Comparison of ENCODE assay signal across 21 cellular contexts in genomic region chr7:108165726-108166125, GRCh38. TPM values are rescaled to one million over a fixed set of nuclear protein-coding genes. Genes with fewer than 3 reads are reported as not detected.
DNase-seq lines count a peak whose midpoint lies in the region; FAIRE-seq and TF ChIP-seq lines count a peak whose summit lies in the region.
"Had no signal": no experiment of that assay in that cellular context is flagged by ENCODE, and none has a peak within 500 bp of the region (broad histone marks: within the 10 kb centered on the region; RNA-seq: fewer than 3 reads in every experiment).

No MANE protein-coding gene starts in this region.

- H3K4me1 ChIP-seq in endothelial cell of umbilical vein (ENCODE audit: control insufficient read depth, extremely low read depth, insufficient read depth, low read length), result no peaks in the 10 kb centered on the region
- no peaks in the 10 kb centered on the region for H3K4me1 ChIP-seq in PC-9 (replicated peaks; ENCODE audit: insufficient read depth)
- H3K4me1 ChIP-seq: BE2C, Caco-2 had no signal

- peak; percentile 91 for FAIRE-seq in A204.1 (lab: Jason Lieb, UNC)
- no peak for FAIRE-seq in endothelial cell of umbilical vein (lab: Jason Lieb, UNC)
- peak; percentile 33 for FAIRE-seq in frontal cortex (lab: Jason Lieb, UNC)
- FAIRE-seq: D721Med, G401.6, GM12891, H54, HTR-8/SVneo had no signal

- H3K4me3 Mint-ChIP-seq in activated naive CD4-positive, alpha-beta T cell treated with anti-CD3 and anti-CD28 coated beads, Interleukin-2, amount 10 ng/mL, durations not matched to agents 7 days and 5 days, result no peak overlapping the region
- H3K4me3 Mint-ChIP-seq: CD4-positive, CD25-positive, alpha-beta regulatory T cell; GM23338 had no signal

- no peak overlapping the region for H3K27ac Mint-ChIP-seq in activated naive CD4-positive, alpha-beta T cell treated with anti-CD3 and anti-CD28 coated beads, Interleukin-2, amount 10 ng/mL, durations not matched to agents 7 days and 5 days
- H3K27ac Mint-ChIP-seq: CD4-positive, CD25-positive, alpha-beta regulatory T cell; GM23338 had no signal

- H3K79me2 ChIP-seq in endothelial cell of umbilical vein (ENCODE audit: control insufficient read depth, insufficient read depth, low read length) (no peaks in the 10 kb centered on the region), PC-9 (ENCODE audit: low read depth) (no peaks in the 10 kb centered on the region)

- H3K9me2 ChIP-seq in PC-9 (ENCODE audit: insufficient read depth), result no peaks in the 10 kb centered on the region

- H3K4me3 ChIP-seq in endothelial cell of umbilical vein (replicated peaks in 1 of 3; ENCODE audit: insufficient read depth in 1 of 3, low read depth in 1 of 3, low read length in 3 of 3) (no peak overlapping the region), PC-9 (no peak overlapping the region)
- H3K4me3 ChIP-seq: GM23338 had no signal

- DNase-seq in amniotic epithelial cell (ENCODE audit: low read depth), result peak; percentile 7
- DNase-seq in endothelial cell of umbilical vein (ENCODE audit: low read depth, low spot score), result peak; percentile 11
- DNase-seq in frontal cortex (ENCODE audit: low spot score in 2 of 2), result no peak
- DNase-seq in PC-9, result no peak
- no peak for DNase-seq in GM13977 (ENCODE audit: low spot score)
- DNase-seq in activated naive CD4-positive, alpha-beta T cell treated with anti-CD3 and anti-CD28 coated beads, Interleukin-2, amount 10 ng/mL, durations not matched to agents 7 days and 5 days, result no peak
- no peak for DNase-seq in kidney tubule cell (ENCODE audit: low spot score)
- DNase-seq: 8988T; ACHN; BE2C; C1 segment of cervical spinal cord; CD4-positive, CD25-positive, alpha-beta regulatory T cell had no signal

- in situ Hi-C loops in GM13977 (cut with MboI; ENCODE audit: low pct_unique_long_range_greater_than_20kb, low sequenced_read_pairs, unreplicated experiment), result no loop called here

- no peaks in the 10 kb centered on the region for H3K9me1 ChIP-seq in endothelial cell of umbilical vein (replicated peaks; ENCODE audit: control insufficient read depth, extremely low read depth, insufficient read depth, low read length)

- H3K27me3 Mint-ChIP-seq in activated naive CD4-positive, alpha-beta T cell treated with anti-CD3 and anti-CD28 coated beads, Interleukin-2, amount 10 ng/mL, durations not matched to agents 7 days and 5 days, result no peaks in the 10 kb centered on the region
- H3K27me3 Mint-ChIP-seq: CD4-positive, CD25-positive, alpha-beta regulatory T cell had no signal

- no peaks in the 10 kb centered on the region for H3K4me1 Mint-ChIP-seq in activated naive CD4-positive, alpha-beta T cell treated with anti-CD3 and anti-CD28 coated beads, Interleukin-2, amount 10 ng/mL, durations not matched to agents 7 days and 5 days
- H3K4me1 Mint-ChIP-seq: CD4-positive, CD25-positive, alpha-beta regulatory T cell had no signal

- H2AFZ ChIP-seq in endothelial cell of umbilical vein (ENCODE audit: low read depth, low read length) (no peak overlapping the region), PC-9 (no peak overlapping the region)
- H2AFZ ChIP-seq: GM23338 had no signal

- POLR2A ChIA-PET in endothelial cell of umbilical vein (lab: Charles Lee), result no interaction called here
- POLR2A ChIA-PET in PC-9 (lab: Charles Lee; ENCODE audit: unreplicated experiment), result no interaction called here

- H3K9me3 Mint-ChIP-seq in activated naive CD4-positive, alpha-beta T cell treated with anti-CD3 and anti-CD28 coated beads, Interleukin-2, amount 10 ng/mL, durations not matched to agents 7 days and 5 days, result no peaks in the 10 kb centered on the region
- H3K9me3 Mint-ChIP-seq: GM23338 had no signal

- BruUV-seq in endothelial cell of umbilical vein (replicated peaks; lab: Mats Ljungman, UMichigan) (no TSS peak), PC-9 (replicated peaks; lab: Mats Ljungman, UMichigan) (no TSS peak)

- TF ChIP-seq POLR2A in endothelial cell of umbilical vein (IDR thresholded peaks at IDR 0.05; ENCODE audit: low read depth, low read length), result no peak

- H3K36me3 Mint-ChIP-seq in activated naive CD4-positive, alpha-beta T cell treated with anti-CD3 and anti-CD28 coated beads, Interleukin-2, amount 10 ng/mL, durations not matched to agents 7 days and 5 days, result no peaks in the 10 kb centered on the region

- H4K20me1 ChIP-seq in endothelial cell of umbilical vein (replicated peaks; ENCODE audit: control insufficient read depth, extremely low read depth, insufficient read depth, low read length), result no peaks in the 10 kb centered on the region
- H4K20me1 ChIP-seq in PC-9 (ENCODE audit: insufficient read depth), result no peaks in the 10 kb centered on the region

- H3K36me3 ChIP-seq in endothelial cell of umbilical vein (ENCODE audit: control insufficient read depth in 2 of 2, extremely low read depth in 1 of 2, insufficient read depth in 2 of 2, low read length in 2 of 2) (no peaks in the 10 kb centered on the region), PC-9 (ENCODE audit: low read depth) (no peaks in the 10 kb centered on the region)
- H3K36me3 ChIP-seq: BE2C had no signal

- H3K4me2 ChIP-seq in endothelial cell of umbilical vein (ENCODE audit: insufficient read depth, low read length) (no peak overlapping the region), PC-9 (no peak overlapping the region)
- H3K4me2 ChIP-seq: GM23338 had no signal

- H3F3A ChIP-seq in PC-9 (ENCODE audit: insufficient read depth, low read depth), result no peaks in the 10 kb centered on the region

- H3K27me3 ChIP-seq in endothelial cell of umbilical vein (ENCODE audit: control insufficient read depth in 2 of 2, insufficient read depth in 2 of 2, low read length in 2 of 2), result no peaks in the 10 kb centered on the region
- no peaks in the 10 kb centered on the region for H3K27me3 ChIP-seq in PC-9 (ENCODE audit: insufficient read depth, low read depth)
- H3K27me3 ChIP-seq: BE2C had no signal

- CTCF ChIA-PET in endothelial cell of umbilical vein (lab: Charles Lee), result interaction anchor here (0.5 to 1.7 kb wide), 5 partner anchors 9 to 339 kb away, joined by 3 to 6 read pairs (median 3); partner anchors contain the start of gene NRCAM
- CTCF ChIA-PET in PC-9 (lab: Charles Lee), result no interaction called here
- CTCF ChIA-PET in activated naive CD4-positive, alpha-beta T cell treated with anti-CD3 and anti-CD28 coated beads, Interleukin-2, amount 10 ng/mL, durations not matched to agents 7 days and 5 days (lab: Charles Lee), result no interaction called here

- H3K9me3 ChIP-seq in endothelial cell of umbilical vein (replicated peaks; ENCODE audit: control insufficient read depth, insufficient read depth, low read length) (no peaks in the 10 kb centered on the region), PC-9 (ENCODE audit: insufficient read depth, low read depth) (no peaks in the 10 kb centered on the region)
- H3K9me3 ChIP-seq: BE2C, Caco-2 had no signal

- dilution Hi-C loops in endothelial cell of umbilical vein (cut with MboI; ENCODE audit: extremely low pct_ligation_motif_present, low sequenced_read_pairs), result no loop called here

- no peak overlapping the region for H3K27ac ChIP-seq in endothelial cell of umbilical vein (ENCODE audit: insufficient read depth, low read depth, low read length)
- no peak overlapping the region for H3K27ac ChIP-seq in PC-9
- H3K27ac ChIP-seq: HL-60 had no signal

- no peak overlapping the region for H3K9ac ChIP-seq in endothelial cell of umbilical vein (replicated peaks; ENCODE audit: extremely low read depth, insufficient read depth, low read length)

- intact Hi-C loops in endothelial cell of umbilical vein (cut with micrococcal nuclease) (no loop called here), PC-9 (cut with micrococcal nuclease; ENCODE audit: unreplicated experiment) (no loop called here)

- TF ChIP-seq CTCF in endothelial cell of umbilical vein (IDR thresholded peaks at IDR 0.05; ENCODE audit: extremely low read depth in 1 of 2, insufficient read depth in 1 of 2, low read depth in 1 of 2, low read length in 2 of 2) (no peak), PC-9 (conservative IDR thresholded peaks at IDR 0.05) (no peak), GM13977 (IDR thresholded peaks at IDR 0.05; ENCODE audit: extremely low read depth, insufficient read depth, missing control alignments) (no peak)

TF ChIP-seq in endothelial cell of umbilical vein, 7 proteins besides CTCF, POLR2A, EP300 and RAD21:
- TF ChIP-seq MYC (IDR thresholded peaks at IDR 0.05; ENCODE audit: low read depth, low read length) (no peak), EZH2 (IDR thresholded peaks at IDR 0.05; ENCODE audit: borderline replicate concordance, low read depth, low read length, severe bottlenecking) (no peak), GATA2 (IDR thresholded peaks at IDR 0.05; ENCODE audit: insufficient read depth, insufficient read length, low read depth, low read length) (no peak), POLR2AphosphoS5 (IDR thresholded peaks at IDR 0.05; ENCODE audit: insufficient read depth, low read depth, low read length) (no peak), FOS (IDR thresholded peaks at IDR 0.05; ENCODE audit: borderline replicate concordance, insufficient read depth, low read length) (no peak), JUN (IDR thresholded peaks at IDR 0.05; ENCODE audit: borderline replicate concordance, insufficient read depth, insufficient read length, low read depth) (no peak)
- TF ChIP-seq, protein P1, sequence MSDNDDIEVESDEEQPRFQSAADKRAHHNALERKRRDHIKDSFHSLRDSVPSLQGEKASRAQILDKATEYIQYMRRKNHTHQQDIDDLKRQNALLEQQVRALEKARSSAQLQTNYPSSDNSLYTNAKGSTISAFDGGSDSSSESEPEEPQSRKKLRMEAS (IDR thresholded peaks at IDR 0.05; ENCODE audit: insufficient read depth, insufficient read length), result no peak
TF ChIP-seq in endothelial cell of umbilical vein: peak in this region for 0.

RNA-seq across cellular contexts. Expression of gene LAMB4, which starts 35.6 kb away (rescaled TPM):
- total RNA-seq in endothelial cell of umbilical vein, result 0.20 and 0.72 TPM in 2 replicates
- polyA plus RNA-seq in endothelial cell of umbilical vein, result 0.15 and 0.43 TPM in 2 replicates
- polyA plus RNA-seq in endothelial cell of umbilical vein (2011; cell fraction: cytosol; rRNA removed), result 0.27 and 0.30 TPM in 2 replicates
- 0.62 and 0.87 TPM in 2 replicates for polyA plus RNA-seq in endothelial cell of umbilical vein (2011; cell fraction: nucleus; rRNA removed)
- polyA plus RNA-seq in endothelial cell of umbilical vein (2012), result 0.15 and 0.21 TPM in 2 replicates
- 0.66 and 0.81 TPM in 2 replicates for polyA minus RNA-seq in endothelial cell of umbilical vein
- not detected for polyA minus RNA-seq in endothelial cell of umbilical vein (2011; cell fraction: cytosol; rRNA and poly(A)+ RNA removed)
- 1.3 and 1.7 TPM in 2 replicates for polyA minus RNA-seq in endothelial cell of umbilical vein (2011; cell fraction: nucleus; rRNA and poly(A)+ RNA removed)
- 0.82 TPM for total RNA-seq in frontal cortex
- total RNA-seq in PC-9 (2021), result 0.15 and 0.83 TPM in 2 replicates
- total RNA-seq: CD4-positive, CD25-positive, alpha-beta regulatory T cell; GM23338 had no signal
- polyA plus RNA-seq: CD4-positive, CD25-positive, alpha-beta regulatory T cell; GM23338 had no signal

Comparison
In these comparisons a context has a peak if more than half of its experiments do, and no peak if none do; other contexts are left out.
1. DNase-seq: peak in amniotic epithelial cell (single experiment) and endothelial cell of umbilical vein (single experiment); none in frontal cortex (0 of 2), PC-9 (0 of 2), GM13977 (single experiment), activated naive CD4-positive, alpha-beta T cell treated with anti-CD3 and anti-CD28 coated beads, Interleukin-2, amount 10 ng/mL, durations not matched to agents 7 days and 5 days (single experiment) and kidney tubule cell (single experiment).